In the genomic region with DNA sequence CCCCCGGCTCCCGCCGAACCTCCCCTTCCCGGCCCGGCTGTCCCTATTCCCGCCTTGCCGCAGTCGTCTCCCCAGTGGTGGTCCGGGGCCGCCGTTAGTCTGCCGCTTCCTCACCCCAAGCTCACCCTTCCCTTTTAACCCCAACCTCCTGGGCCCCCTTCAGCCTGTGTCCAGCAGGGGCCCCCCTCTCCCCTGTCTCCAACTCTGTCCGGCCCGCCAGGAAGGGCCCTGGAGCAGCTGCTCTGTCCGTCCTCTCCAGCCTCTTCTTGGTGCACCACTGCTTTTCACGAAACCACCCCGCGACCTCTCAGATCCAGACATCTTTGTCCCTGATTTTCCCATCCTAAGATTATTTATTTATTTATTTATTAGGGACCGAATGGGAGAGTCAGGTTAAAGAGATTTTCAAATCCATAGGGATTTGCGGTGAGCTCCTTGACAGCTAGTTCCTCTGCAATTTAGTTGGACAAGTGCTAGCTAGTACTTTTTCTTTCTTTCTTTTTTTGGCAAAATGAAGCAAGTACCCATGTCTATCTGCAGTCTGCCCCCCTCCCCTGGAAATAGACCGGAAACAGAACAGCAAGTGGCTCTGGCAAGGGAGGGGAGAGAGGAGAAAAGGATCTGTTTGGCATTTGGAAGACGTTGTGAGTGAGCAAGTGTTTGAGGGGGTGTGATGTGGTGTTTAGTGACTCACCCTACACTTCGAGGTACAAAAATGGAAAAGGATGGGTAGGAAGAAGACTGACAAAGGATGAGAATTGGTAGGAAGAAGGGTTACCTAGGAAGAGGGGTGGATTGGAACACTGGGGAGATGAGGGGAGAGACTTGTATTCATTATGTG, we compare ENCODE assay signal across 8 cellular contexts. TPM values are rescaled to one million over a fixed set of nuclear protein-coding genes. Genes with fewer than 3 reads are reported as not detected.
DNase-seq lines count a peak whose midpoint lies in the region; ATAC-seq and TF ChIP-seq lines count a peak whose summit lies in the region.

No MANE protein-coding gene starts in this region.

- POLR2A ChIA-PET in activated CD4-positive, alpha-beta memory T cell treated with anti-CD3 and anti-CD28 coated beads, Interleukin-2, amount 10 ng/mL, durations not matched to agents 7 days and 5 days (lab: Charles Lee), result interaction anchor here (0.5 to 5.0 kb wide), 9 partner anchors 9 to 763 kb away, joined by 3 to 136 read pairs (median 6); partner anchors contain the start of genes LYSET and MOAP1

- H3K27ac Mint-ChIP-seq in activated CD4-positive, alpha-beta memory T cell treated with anti-CD3 and anti-CD28 coated beads, Interleukin-2, amount 10 ng/mL, durations not matched to agents 7 days and 5 days, result peak overlapping the region; percentile 90
- H3K27ac Mint-ChIP-seq in natural killer cell, result peak overlapping the region; percentile 92 to 93

- peak overlapping the region; percentile 74 for H3K4me3 ChIP-seq in fibroblast of villous mesenchyme (ENCODE audit: low read depth, low read length)

- peaks cover 48% of the 10 kb centered on the region for H3K4me1 Mint-ChIP-seq in activated CD4-positive, alpha-beta memory T cell treated with anti-CD3 and anti-CD28 coated beads, Interleukin-2, amount 10 ng/mL, durations not matched to agents 7 days and 5 days
- peaks cover 27 to 43% of the 10 kb centered on the region in 2 donors for H3K4me1 Mint-ChIP-seq in natural killer cell

- H3K4me3 Mint-ChIP-seq in activated CD4-positive, alpha-beta memory T cell treated with anti-CD3 and anti-CD28 coated beads, Interleukin-2, amount 10 ng/mL, durations not matched to agents 7 days and 5 days, result peak overlapping the region; percentile 78
- H3K4me3 Mint-ChIP-seq in natural killer cell, result peak overlapping the region; percentile 96

- TF ChIP-seq CTCF in AG09319 (IDR thresholded peaks at IDR 0.05; ENCODE audit: low read depth, low read length), result peak; percentile 51
- peak; percentile 67 for TF ChIP-seq CTCF in GM13977 (IDR thresholded peaks at IDR 0.05; ENCODE audit: extremely low read depth, insufficient read depth, missing control alignments)
- peak; percentile 48 for TF ChIP-seq CTCF in fibroblast of villous mesenchyme (IDR thresholded peaks at IDR 0.05; ENCODE audit: insufficient read depth, low read depth, low read length)
- no peak for TF ChIP-seq CTCF in natural killer cell (IDR thresholded peaks at IDR 0.05)

- no peaks in the 10 kb centered on the region for H3K9me3 Mint-ChIP-seq in activated CD4-positive, alpha-beta memory T cell treated with anti-CD3 and anti-CD28 coated beads, Interleukin-2, amount 10 ng/mL, durations not matched to agents 7 days and 5 days
- no peaks in the 10 kb centered on the region for H3K9me3 Mint-ChIP-seq in natural killer cell

- H3K36me3 Mint-ChIP-seq in activated CD4-positive, alpha-beta memory T cell treated with anti-CD3 and anti-CD28 coated beads, Interleukin-2, amount 10 ng/mL, durations not matched to agents 7 days and 5 days (ENCODE audit: low read depth), result peaks cover 34% of the 10 kb centered on the region
- H3K36me3 Mint-ChIP-seq in natural killer cell, result no peaks in the 10 kb centered on the region

- in situ Hi-C loops in GM13977 (cut with MboI; ENCODE audit: low pct_unique_long_range_greater_than_20kb, low sequenced_read_pairs, unreplicated experiment), result no loop called here

- ATAC-seq in HG02885 (IDR thresholded peaks at IDR 0.05; ENCODE audit: poor library complexity, unreplicated experiment) (peak; percentile 47), natural killer cell (peak; percentile 14 to 40 (median 32))

- CTCF ChIA-PET in activated CD4-positive, alpha-beta memory T cell treated with anti-CD3 and anti-CD28 coated beads, Interleukin-2, amount 10 ng/mL, durations not matched to agents 7 days and 5 days (lab: Charles Lee), result interaction anchor here (1.2 to 4.6 kb wide), 6 partner anchors 12 to 95 kb away, joined by 3 to 47 read pairs (median 9); partner anchors contain the start of genes LYSET and MOAP1

- H3K27me3 Mint-ChIP-seq in activated CD4-positive, alpha-beta memory T cell treated with anti-CD3 and anti-CD28 coated beads, Interleukin-2, amount 10 ng/mL, durations not matched to agents 7 days and 5 days, result no peaks in the 10 kb centered on the region
- no peaks in the 10 kb centered on the region for H3K27me3 Mint-ChIP-seq in natural killer cell (ENCODE audit: low read depth in 2 of 2)

- intact Hi-C loops in natural killer cell (cut with micrococcal nuclease), result loop anchor here (1.0 kb wide), 1 partner anchor 22 kb away; the partner anchor contains the start of gene LYSET

- DNase-seq in AG09319 (ENCODE audit: extremely low read depth, low read depth) (no peak), GM13977 (ENCODE audit: low spot score) (peak; percentile 57), NCI-H146 treated with DMSO at 0.1 percent for 48 hours (lab: John Stamatoyannopoulos, UW; ENCODE audit: unreplicated experiment) (peak; percentile 28), fibroblast of villous mesenchyme (ENCODE audit: low read depth) (peak; percentile 64), natural killer cell (no peak), GF-D8 (lab: John Stamatoyannopoulos, UW) (no peak)
- peak; percentile 32 for DNase-seq in activated CD4-positive, alpha-beta memory T cell treated with anti-CD3 and anti-CD28 coated beads, Interleukin-2, amount 10 ng/mL, durations not matched to agents 7 days and 5 days

RNA-seq across cellular contexts. Expression of gene UBR7, which starts 0.6 kb away (rescaled TPM):
- 10 to 100 TPM; 43.5 to 47.7 TPM for total RNA-seq in activated CD4-positive, alpha-beta memory T cell treated with anti-CD3 and anti-CD28 coated beads, Interleukin-2, amount 10 ng/mL, durations not matched to agents 7 days and 5 days
- total RNA-seq in fibroblast of villous mesenchyme (27.1 and 28.9 TPM in 2 replicates), natural killer cell (10 to 100 TPM; 17.0 to 23.4 (median 18.6) TPM)

RNA-seq across cellular contexts. Expression of gene GON7, which starts 0.8 kb away (rescaled TPM):
- total RNA-seq in activated CD4-positive, alpha-beta memory T cell treated with anti-CD3 and anti-CD28 coated beads, Interleukin-2, amount 10 ng/mL, durations not matched to agents 7 days and 5 days, result 10 to 100 TPM; 16.0 to 18.2 TPM
- total RNA-seq in fibroblast of villous mesenchyme, result 10.6 and 11.7 TPM in 2 replicates
- 1 to 10 TPM; 3.2 to 6.6 (median 5.2) TPM for total RNA-seq in natural killer cell

RNA-seq across cellular contexts. Expression of gene LYSET, which starts 22.6 kb away (rescaled TPM):
- total RNA-seq in activated CD4-positive, alpha-beta memory T cell treated with anti-CD3 and anti-CD28 coated beads, Interleukin-2, amount 10 ng/mL, durations not matched to agents 7 days and 5 days, result 1 to 10 TPM; 7.4 to 8.3 TPM
- total RNA-seq in fibroblast of villous mesenchyme (6.0 and 6.1 TPM in 2 replicates), natural killer cell (10 to 100 TPM in 1 of 3 donors, 1 to 10 TPM in 2; 6.1 to 13.1 (median 9.0) TPM)

RNA-seq across cellular contexts. Expression of gene MOAP1, which starts 23.0 kb away (rescaled TPM):
- total RNA-seq in activated CD4-positive, alpha-beta memory T cell treated with anti-CD3 and anti-CD28 coated beads, Interleukin-2, amount 10 ng/mL, durations not matched to agents 7 days and 5 days, result 10 to 100 TPM; 23.1 to 24.6 TPM
- total RNA-seq in fibroblast of villous mesenchyme, result 10.0 and 14.7 TPM in 2 replicates
- total RNA-seq in natural killer cell, result 100 to 1,000 TPM in 1 of 3 donors, 10 to 100 TPM in 2; 89.5 to 106 (median 91.4) TPM

Comparison
In these comparisons a context has a peak if more than half of its experiments do, and no peak if none do; other contexts are left out.
1. DNase-seq: peak in GM13977 (single experiment), NCI-H146 treated with DMSO at 0.1 percent for 48 hours (single experiment), activated CD4-positive, alpha-beta memory T cell treated with anti-CD3 and anti-CD28 coated beads, Interleukin-2, amount 10 ng/mL, durations not matched to agents 7 days and 5 days (single experiment) and fibroblast of villous mesenchyme (single experiment); none in AG09319 (single experiment), natural killer cell (single experiment) and GF-D8 (single experiment).